Comparison of ENCODE assay signal across 14 cellular contexts in the genomic region with DNA sequence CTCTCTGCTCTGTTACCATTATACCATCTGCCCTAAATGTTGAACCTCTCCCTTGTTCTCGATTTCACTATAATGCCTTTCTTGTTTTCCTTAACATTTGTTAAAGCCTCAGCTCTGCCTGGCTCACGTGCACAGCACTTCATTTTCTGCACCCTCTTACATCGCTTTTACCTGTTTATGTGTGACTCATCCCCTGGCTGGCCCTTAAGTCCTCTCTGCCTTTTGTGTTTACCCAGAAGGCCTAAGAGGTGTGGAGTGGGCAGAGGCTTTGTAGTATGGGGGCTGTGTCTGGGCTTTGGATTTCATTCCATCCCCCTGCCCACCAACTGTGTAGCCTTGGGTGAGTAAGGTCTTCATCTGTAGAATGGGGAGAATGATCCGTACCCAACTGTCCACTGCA.
"Had no signal": no experiment of that assay in that cellular context is flagged by ENCODE, and none has a peak within 500 bp of the region (broad histone marks: within the 10 kb centered on the region; RNA-seq: fewer than 3 reads in every experiment).

No MANE protein-coding gene starts in this region.

- ATAC-seq: activated T-cell treated with anti-CD3 and anti-CD28 coated beads, Interleukin-2, amount 50 U/mL, for 72 hours; heart left ventricle; left ventricle myocardium superior had no signal

- H3K27me3 ChIP-seq: esophagus squamous epithelium, heart left ventricle, neural progenitor cell, ovary had no signal

- H3K4me3 ChIP-seq: esophagus squamous epithelium, heart left ventricle, neural progenitor cell, ovary had no signal

- H3K36me3 ChIP-seq: neural progenitor cell, ovary had no signal

- H3K9me3 ChIP-seq: esophagus squamous epithelium, heart left ventricle, ovary had no signal

- DNase-seq: activated CD4-positive, alpha-beta memory T cell treated with anti-CD3 and anti-CD28 coated beads for 36 hours; activated CD4-positive, alpha-beta T cell treated with anti-CD3 and anti-CD28 coated beads for 1 hour; activated T-cell treated with anti-CD3 and anti-CD28 coated beads, Interleukin-2, amount 50 U/mL, for 72 hours; aorta; esophagus squamous epithelium; foreskin fibroblast; heart left ventricle; left ventricle myocardium superior; ovary; stimulated activated CD4-positive, alpha-beta T cell treated with anti-CD3 and anti-CD28 coated beads, Interleukin-12 subunit alpha, Interleukin-12 subunit beta, amount 100 ng/mL, for 4 hours; stimulated activated naive CD4-positive, alpha-beta T cell treated with Interleukin-2 at 50 U/mL for 16 hours; trophoblast cell had no signal

- FAIRE-seq: keratinocyte had no signal

- H3K4me1 ChIP-seq: neural progenitor cell had no signal
